28 cellular contexts compared by ENCODE assay signal in genomic region chr14:54395716-54396115, GRCh38. TPM values are rescaled to one million over a fixed set of nuclear protein-coding genes. Genes with fewer than 3 reads are reported as not detected.
DNase-seq lines count a peak whose midpoint lies in the region; ATAC-seq, FAIRE-seq and TF ChIP-seq lines count a peak whose summit lies in the region.
"Had no signal": no experiment of that assay in that cellular context is flagged by ENCODE, and none has a peak within 500 bp of the region (broad histone marks: within the 10 kb centered on the region; RNA-seq: fewer than 3 reads in every experiment).

No MANE protein-coding gene starts in this region.

- TF ChIP-seq EP300 in A549 (IDR thresholded peaks at IDR 0.05): no peak

- no peak overlapping the region for H3K4me3 ChIP-seq in A549
- H3K4me3 ChIP-seq in OCI-LY3 (ENCODE audit: low read length): no peak overlapping the region
- H3K4me3 ChIP-seq in Karpas-422 (ENCODE audit: low read length): no peak overlapping the region

- WGBS in A549 (ENCODE audit: missing lambda C conversion rate): 92% methylated on average over 2 of the region's 2 CpGs

- H2AFZ ChIP-seq in OCI-LY3 (ENCODE audit: low read depth, low read length) (no peak overlapping the region), Karpas-422 (ENCODE audit: low read length) (no peak overlapping the region)

- no peak for ATAC-seq in A549
- no peak for ATAC-seq in naive B cell (ENCODE audit: low read depth in 2 of 2)
- no peak for ATAC-seq in GM21447 (IDR thresholded peaks at IDR 0.05; ENCODE audit: unreplicated experiment)

- TF ChIP-seq CTCF in A549 (IDR thresholded peaks at IDR 0.05) (no peak), OCI-LY3 (IDR thresholded peaks at IDR 0.05; ENCODE audit: low read depth, low read length) (no peak)

- H3K27ac Mint-ChIP-seq in T-helper 2 cell treated with Interferon-gamma antibody and Interleukin-4, amounts not matched to agents 5 μg/mL and 100 μg/mL, for 36 hours: no peak overlapping the region
- H3K27ac Mint-ChIP-seq in naive B cell: peak overlapping the region in 1 of 6 donors; percentile 29

- no peaks in the 10 kb centered on the region for H3K9me3 Mint-ChIP-seq in T-helper 2 cell treated with Interferon-gamma antibody and Interleukin-4, amounts not matched to agents 5 μg/mL and 100 μg/mL, for 36 hours
- H3K9me3 Mint-ChIP-seq in naive B cell: no peaks in the 10 kb centered on the region
- H3K9me3 Mint-ChIP-seq: activated T-cell treated with anti-CD3 and anti-CD28 coated beads, Interleukin-2, amount 50 U/mL, for 24 hours; central memory CD8-positive, alpha-beta T cell had no signal

- no peak for TF ChIP-seq RAD21 in A549 (conservative IDR thresholded peaks at IDR 0.05 in 1 of 2, IDR thresholded peaks at IDR 0.05 in 1 of 2)

- CTCF ChIA-PET in A549 (lab: Yijun Ruan, JAX): interaction anchor here (0.7 to 3.2 kb wide), 8 partner anchors 25 to 1975 kb away, joined by 3 to 11 read pairs (median 3); no protein-coding TSS in a partner anchor

- H3K79me2 ChIP-seq in OCI-LY3 (ENCODE audit: low read length): peaks cover 22% of the 10 kb centered on the region
- peaks cover 32% of the 10 kb centered on the region for H3K79me2 ChIP-seq in Karpas-422 (ENCODE audit: low read length)

- H3K9me2 ChIP-seq in Karpas-422 (replicated peaks; ENCODE audit: insufficient read depth, low read length): no peaks in the 10 kb centered on the region

- H3K36me3 ChIP-seq in OCI-LY3 (replicated peaks; ENCODE audit: low read depth, low read length) (no peaks in the 10 kb centered on the region), Karpas-422 (ENCODE audit: insufficient read depth, low read length) (peaks cover 2% of the 10 kb centered on the region; the same call in 1 of the 2 replicates)
- H3K36me3 ChIP-seq: esophagus muscularis mucosa, tibial artery had no signal

- TF ChIP-seq POLR2A in A549 (IDR thresholded peaks at IDR 0.05; ENCODE audit: low read length): no peak

- H4K20me1 ChIP-seq in OCI-LY3 (ENCODE audit: insufficient read depth, low read length): no peaks in the 10 kb centered on the region
- no peaks in the 10 kb centered on the region for H4K20me1 ChIP-seq in Karpas-422 (ENCODE audit: insufficient read depth, low read depth, low read length)

- POLR2A ChIA-PET in A549 (lab: Yijun Ruan, JAX): interaction anchor here (0.8 to 1.5 kb wide), 2 partner anchors 16 to 114 kb away, joined by 3 read pairs; partner anchors contain the start of gene CGRRF1

- no peaks in the 10 kb centered on the region for H3K9me3 ChIP-seq in A549
- H3K9me3 ChIP-seq in OCI-LY3 (ENCODE audit: insufficient read depth, low read length): no peaks in the 10 kb centered on the region
- no peaks in the 10 kb centered on the region for H3K9me3 ChIP-seq in Karpas-422 (ENCODE audit: low read length)
- H3K9me3 ChIP-seq: Caco-2, esophagus muscularis mucosa, tibial artery had no signal

- H3K27me3 ChIP-seq in OCI-LY3 (ENCODE audit: low read depth, low read length): no peaks in the 10 kb centered on the region
- H3K27me3 ChIP-seq in Karpas-422 (ENCODE audit: low read length): no peaks in the 10 kb centered on the region
- H3K27me3 ChIP-seq: hepatocyte, tibial artery had no signal

- H3K4me3 Mint-ChIP-seq in T-helper 2 cell treated with Interferon-gamma antibody and Interleukin-4, amounts not matched to agents 5 μg/mL and 100 μg/mL, for 36 hours: peak overlapping the region; percentile 15
- peak overlapping the region in 5 of 8 donors; percentile 32 to 94 (median 85) for H3K4me3 Mint-ChIP-seq in naive B cell

- peaks cover 8% of the 10 kb centered on the region for H3K36me3 Mint-ChIP-seq in T-helper 2 cell treated with Interferon-gamma antibody and Interleukin-4, amounts not matched to agents 5 μg/mL and 100 μg/mL, for 36 hours (ENCODE audit: low read depth)
- H3K36me3 Mint-ChIP-seq in naive B cell: no peaks in the 10 kb centered on the region

- peaks cover 28% of the 10 kb centered on the region for H3K4me1 ChIP-seq in A549
- peaks cover 11% of the 10 kb centered on the region for H3K4me1 ChIP-seq in OCI-LY3 (ENCODE audit: low read length)
- H3K4me1 ChIP-seq in Karpas-422 (ENCODE audit: low read length): peaks cover 25% of the 10 kb centered on the region

- peak overlapping the region; percentile 77; the same call in 2 of the 3 replicates for H3K4me2 ChIP-seq in A549
- H3K4me2 ChIP-seq in OCI-LY3 (ENCODE audit: low read length): peak overlapping the region; percentile 72
- H3K4me2 ChIP-seq in Karpas-422 (ENCODE audit: low read depth, low read length, poor library complexity, severe bottlenecking): no peak overlapping the region

- no peak overlapping the region for H3K9ac ChIP-seq in OCI-LY3 (ENCODE audit: low read length)
- H3K9ac ChIP-seq in Karpas-422 (ENCODE audit: low read length): no peak overlapping the region

- H3K4me1 Mint-ChIP-seq in T-helper 2 cell treated with Interferon-gamma antibody and Interleukin-4, amounts not matched to agents 5 μg/mL and 100 μg/mL, for 36 hours (ENCODE audit: low read depth): peaks cover 23% of the 10 kb centered on the region
- H3K4me1 Mint-ChIP-seq in naive B cell: peaks cover 7 to 20% (median 10%) of the 10 kb centered on the region in 3 donors

- DNase-seq in T-helper 2 cell treated with Interferon-gamma antibody and Interleukin-4, amounts not matched to agents 5 μg/mL and 100 μg/mL, for 36 hours (ENCODE audit: low spot score): no peak
- DNase-seq in T-helper 2 cell (no peak), A549 (ENCODE audit: low read depth in 1 of 2, low spot score in 1 of 2) (no peak), naive B cell (no peak), Karpas-422 (no peak)
- DNase-seq in stimulated activated CD4-positive, alpha-beta T cell treated with anti-CD3 and anti-CD28 coated beads, Interleukin-4, amount 100 ng/mL, for 24 hours: no peak
- DNase-seq: activated CD4-positive, alpha-beta T cell treated with anti-CD3 and anti-CD28 coated beads for 1 hour; activated T-cell treated with anti-CD3 and anti-CD28 coated beads, Interleukin-2, amount 50 U/mL, for 24 hours; Caco-2; dermis blood vessel endothelial cell; DMS79 treated with DMSO at 0.1 percent for 48 hours; foreskin melanocyte; HCEC 1CT; KBM-7; left cardiac atrium; mammary epithelial cell; MM.1S; NCI-H1417; NCI-H2029 treated with DMSO at 0.1 percent for 48 hours; NCI-H526 treated with DMSO at 0.1 percent for 48 hours; SIG-M5; tibial artery had no signal

- FAIRE-seq in A549 (lab: Jason Lieb, UNC): no peak
- FAIRE-seq: RCC 7860 had no signal

- H3K27ac ChIP-seq in A549: no peak overlapping the region
- no peak overlapping the region for H3K27ac ChIP-seq in OCI-LY3 (ENCODE audit: low read length)
- no peak overlapping the region for H3K27ac ChIP-seq in Karpas-422 (ENCODE audit: low read length)
- H3K27ac ChIP-seq: hepatocyte had no signal

- no peaks in the 10 kb centered on the region for H3K27me3 Mint-ChIP-seq in T-helper 2 cell treated with Interferon-gamma antibody and Interleukin-4, amounts not matched to agents 5 μg/mL and 100 μg/mL, for 36 hours (ENCODE audit: low read depth)
- H3K27me3 Mint-ChIP-seq in naive B cell: peaks cover 5 to 10% (median 5%) of the 10 kb centered on the region in 3 donors
- H3K27me3 Mint-ChIP-seq: activated T-cell treated with anti-CD3 and anti-CD28 coated beads, Interleukin-2, amount 50 U/mL, for 24 hours had no signal

TF ChIP-seq in A549, 52 proteins besides CTCF, POLR2A, EP300 and RAD21:
- TF ChIP-seq RFX5 (IDR thresholded peaks at IDR 0.05) (no peak), HOXB13 (CRISPR knock-in tag; IDR thresholded peaks at IDR 0.05; ENCODE audit: low read depth) (no peak), HES2 (IDR thresholded peaks at IDR 0.05) (no peak), PBX3 (IDR thresholded peaks at IDR 0.05) (no peak), RNF2 (IDR thresholded peaks at IDR 0.05; ENCODE audit: borderline replicate concordance, low read depth) (no peak), TP53 (CRISPR knock-in tag; IDR thresholded peaks at IDR 0.05) (no peak), USF2 (IDR thresholded peaks at IDR 0.05) (no peak)

RNA-seq across cellular contexts. Expression of gene CDKN3, which starts 1.1 kb away (rescaled TPM):
- 142 and 154 TPM in 2 replicates for polyA plus RNA-seq in A549 (2011; rRNA removed)
- 73.7 and 84.9 TPM in 2 replicates for polyA plus RNA-seq in A549 (2012; cell fraction: cytosol; rRNA removed)
- 15.3 and 23.7 TPM in 2 replicates for polyA plus RNA-seq in A549 (2012; cell fraction: nucleus; rRNA removed)
- 62.7 to 78.5 TPM (median 67.4 TPM) in 3 replicates for polyA plus RNA-seq in A549 (2017; fragmentation: RNase III; extraction: RNeasy Plus Mini Kit Qiagen cat#74134 plus additional on column Dnase treatment)
- 22.6 and 30.9 TPM in 2 replicates for polyA minus RNA-seq in A549 (2011; rRNA and poly(A)+ RNA removed)
- polyA plus RNA-seq in naive B cell (ENCODE audit: low read depth in 6 of 6): 1 to 10 TPM in 5 of 6 donors, not detected in 1; 1.1 to 2.3 (median 1.2) TPM
- total RNA-seq in Karpas-422 (2014; rRNA removed; shearing (Covaris generic); ENCODE audit: low replicate concordance): 57.8 and 96.1 TPM in 2 replicates

RNA-seq across cellular contexts. Expression of gene CNIH1, which starts 45.5 kb away (rescaled TPM):
- polyA plus RNA-seq in A549 (2011; rRNA removed) (411 and 487 TPM in 2 replicates), A549 (2017; fragmentation: RNase III; extraction: RNeasy Plus Mini Kit Qiagen cat#74134 plus additional on column Dnase treatment) (337 to 361 TPM (median 347 TPM) in 3 replicates), naive B cell (ENCODE audit: low read depth in 6 of 6) (100 to 1,000 TPM in 1 of 6 donors, 10 to 100 TPM in 5; 69.3 to 167 (median 78.3) TPM)
- 172 and 215 TPM in 2 replicates for polyA plus RNA-seq in A549 (2012; cell fraction: cytosol; rRNA removed)
- 144 and 174 TPM in 2 replicates for polyA plus RNA-seq in A549 (2012; cell fraction: nucleus; rRNA removed)
- polyA minus RNA-seq in A549 (2011; rRNA and poly(A)+ RNA removed): 453 and 486 TPM in 2 replicates
- 132 and 576 TPM in 2 replicates for total RNA-seq in Karpas-422 (2014; rRNA removed; shearing (Covaris generic); ENCODE audit: low replicate concordance)

Comparison
In these comparisons a context has a peak if more than half of its experiments do, and no peak if none do; other contexts are left out.
1. RNA of gene CDKN3, which starts 1.1 kb away (polyA plus RNA-seq): 15.3 to 154 TPM in A549; 1.1 to 2.3 TPM in naive B cell; every median in the first group is over 4 times any median in the second.